22 cellular contexts compared by ENCODE assay signal in the genomic region with DNA sequence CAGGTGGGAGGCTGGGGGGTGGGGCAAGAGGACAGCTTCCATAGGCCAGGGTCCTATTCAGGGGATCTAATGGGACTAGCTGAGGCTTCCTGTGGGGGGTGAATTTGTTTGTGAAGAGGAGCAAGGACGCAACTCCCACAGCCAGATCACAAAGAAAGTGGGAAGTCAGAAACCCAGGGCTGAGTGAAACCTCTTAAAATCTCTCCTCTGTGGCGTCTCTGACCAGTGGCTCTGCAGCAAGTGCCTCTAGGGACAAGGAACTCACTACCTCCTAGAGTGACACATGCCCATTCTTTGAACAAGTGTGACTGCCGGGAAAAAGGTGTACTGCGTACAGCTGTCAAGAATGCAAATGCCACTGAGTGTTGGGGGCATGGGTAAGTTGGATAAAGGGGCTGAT.
"Had no signal": no experiment of that assay in that cellular context is flagged by ENCODE, and none has a peak within 500 bp of the region (broad histone marks: within the 10 kb centered on the region; RNA-seq: fewer than 3 reads in every experiment).

No MANE protein-coding gene starts in this region.

- ATAC-seq: effector memory CD8-positive, alpha-beta T cell; left cardiac atrium; lower lobe of right lung; psoas muscle; right lobe of liver; stimulated activated memory B cell treated with anti-CD40 and anti-IgM and Interleukin-4, amounts not matched to agents 10 μg/mL and 1 μg/mL and 100 μg/mL, for 72 hours; upper lobe of right lung had no signal

- H3K27me3 ChIP-seq: esophagus muscularis mucosa, hepatocyte, right lobe of liver, tibial nerve, upper lobe of right lung, vagina had no signal

- H3K27ac Mint-ChIP-seq: effector memory CD8-positive, alpha-beta T cell; memory B cell; mesothelial cell of epicardium; nephron; stimulated activated naive CD8-positive, alpha-beta T cell treated with anti-CD3 and anti-CD28 coated beads, Interleukin-15, Interleukin-2, amounts not matched to agents 100 ng/mL and 50 ng/mL, for 24 hours had no signal

- H3K36me3 Mint-ChIP-seq: memory B cell; mesothelial cell of epicardium; stimulated activated memory B cell treated with anti-CD40 and anti-IgM and Interleukin-4, amounts not matched to agents 10 μg/mL and 1 μg/mL and 100 μg/mL, for 72 hours had no signal

- H3K9me3 Mint-ChIP-seq: effector memory CD8-positive, alpha-beta T cell; memory B cell; mesothelial cell of epicardium; nephron; stimulated activated memory B cell treated with anti-CD40 and anti-IgM and Interleukin-4, amounts not matched to agents 10 μg/mL and 1 μg/mL and 100 μg/mL, for 72 hours; stimulated activated naive CD8-positive, alpha-beta T cell treated with anti-CD3 and anti-CD28 coated beads, Interleukin-15, Interleukin-2, amounts not matched to agents 100 ng/mL and 50 ng/mL, for 24 hours had no signal

- H3K4me2 ChIP-seq: hepatocyte had no signal

- H3K27me3 Mint-ChIP-seq: effector memory CD8-positive, alpha-beta T cell; memory B cell; stimulated activated memory B cell treated with anti-CD40 and anti-IgM and Interleukin-4, amounts not matched to agents 10 μg/mL and 1 μg/mL and 100 μg/mL, for 72 hours; stimulated activated naive CD8-positive, alpha-beta T cell treated with anti-CD3 and anti-CD28 coated beads, Interleukin-15, Interleukin-2, amounts not matched to agents 100 ng/mL and 50 ng/mL, for 24 hours had no signal

- H3K4me3 Mint-ChIP-seq: effector memory CD8-positive, alpha-beta T cell; memory B cell; mesothelial cell of epicardium; nephron; stimulated activated memory B cell treated with anti-CD40 and anti-IgM and Interleukin-4, amounts not matched to agents 10 μg/mL and 1 μg/mL and 100 μg/mL, for 72 hours; stimulated activated naive CD8-positive, alpha-beta T cell treated with anti-CD3 and anti-CD28 coated beads, Interleukin-15, Interleukin-2, amounts not matched to agents 100 ng/mL and 50 ng/mL, for 24 hours had no signal

- H3K4me1 ChIP-seq: right lobe of liver, vagina had no signal

- DNase-seq: effector memory CD8-positive, alpha-beta T cell; head of caudate nucleus; kidney; left cardiac atrium; left ventricle myocardium inferior; lower lobe of right lung; psoas muscle; retina; right lobe of liver; stimulated activated CD4-positive, alpha-beta T cell treated with anti-CD3 and anti-CD28 coated beads, Interleukin-1b, Interleukin-23, amount 100 ng/mL, for 48 hours; stimulated activated CD4-positive, alpha-beta T cell treated with anti-CD3 and anti-CD28 coated beads, Interleukin-4, amount 100 ng/mL, for 24 hours; upper lobe of right lung had no signal

- H3K9me3 ChIP-seq: esophagus muscularis mucosa, left ventricle myocardium inferior, lower lobe of right lung, psoas muscle, right lobe of liver, tibial nerve, upper lobe of right lung, vagina had no signal

- H3K27ac ChIP-seq: epithelial cell of prostate, esophagus muscularis mucosa, hepatocyte, left ventricle myocardium inferior, lower lobe of right lung, psoas muscle, right lobe of liver, tibial nerve, upper lobe of right lung, vagina had no signal

- H3K36me3 ChIP-seq: esophagus muscularis mucosa, left ventricle myocardium inferior, lower lobe of right lung, right lobe of liver, tibial nerve, upper lobe of right lung, vagina had no signal

- H3K4me3 ChIP-seq: esophagus muscularis mucosa, hepatocyte, left ventricle myocardium inferior, lower lobe of right lung, psoas muscle, right lobe of liver, tibial nerve, upper lobe of right lung, vagina had no signal
